In the genomic region with DNA sequence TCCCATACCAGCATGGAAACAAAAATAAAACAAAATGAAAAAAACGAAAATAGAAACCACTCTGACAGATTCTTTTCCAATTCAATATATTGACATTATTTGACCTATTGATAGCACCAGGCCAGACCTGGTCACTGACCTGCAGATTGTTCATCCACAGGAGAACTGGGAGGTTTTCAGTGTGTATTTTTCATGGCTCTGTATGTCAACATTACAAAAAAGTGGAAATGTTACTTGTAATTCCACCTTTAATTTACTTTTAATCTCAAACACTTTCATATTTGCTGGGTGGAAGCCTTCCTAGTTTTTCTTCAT, we compare ENCODE assay signal across 13 cellular contexts. TPM values are rescaled to one million over a fixed set of nuclear protein-coding genes. Genes with fewer than 3 reads are reported as not detected.
DNase-seq lines count a peak whose midpoint lies in the region; ATAC-seq, FAIRE-seq and TF ChIP-seq lines count a peak whose summit lies in the region.
"Had no signal": no experiment of that assay in that cellular context is flagged by ENCODE, and none has a peak within 500 bp of the region (broad histone marks: within the 10 kb centered on the region; RNA-seq: fewer than 3 reads in every experiment).

No MANE protein-coding gene starts in this region.

- peak overlapping the region; percentile 50 for H3K4me3 Mint-ChIP-seq in activated naive CD4-positive, alpha-beta T cell treated with anti-CD3 and anti-CD28 coated beads, Interleukin-2, amount 10 ng/mL, durations not matched to agents 7 days and 5 days

- H3K36me3 ChIP-seq in duodenal mucosa (ENCODE audit: control insufficient read depth in 1 of 2, insufficient read depth in 2 of 2, low read length in 2 of 2), result peaks cover 3 to 9% of the 10 kb centered on the region in 2 donors
- no peaks in the 10 kb centered on the region for H3K36me3 ChIP-seq in transverse colon
- H3K36me3 ChIP-seq in mucosa of descending colon (ENCODE audit: low read depth), result no peaks in the 10 kb centered on the region
- H3K36me3 ChIP-seq: gastrocnemius medialis, pancreas had no signal

- no peak for TF ChIP-seq POLR2A in transverse colon (IDR thresholded peaks at IDR 0.05)

- FAIRE-seq in HTR-8/SVneo (lab: Jason Lieb, UNC), result no peak
- FAIRE-seq: pancreas had no signal

- H3K27ac ChIP-seq in duodenal mucosa (ENCODE audit: low read depth, low read length) (peak overlapping the region; percentile 28), transverse colon (peak overlapping the region; percentile 86 to 92 (median 88))
- H3K27ac ChIP-seq: gastrocnemius medialis had no signal

- CTCF ChIA-PET in activated naive CD4-positive, alpha-beta T cell treated with anti-CD3 and anti-CD28 coated beads, Interleukin-2, amount 10 ng/mL, durations not matched to agents 7 days and 5 days (lab: Charles Lee), result interaction anchor here (0.8 to 1.2 kb wide), 7 partner anchors 8 to 133 kb away, joined by 3 to 6 read pairs (median 4); no protein-coding TSS in a partner anchor

- no peaks in the 10 kb centered on the region for H3K36me3 Mint-ChIP-seq in activated naive CD4-positive, alpha-beta T cell treated with anti-CD3 and anti-CD28 coated beads, Interleukin-2, amount 10 ng/mL, durations not matched to agents 7 days and 5 days

- no peak for DNase-seq in activated naive CD4-positive, alpha-beta T cell treated with anti-CD3 and anti-CD28 coated beads, Interleukin-2, amount 10 ng/mL, durations not matched to agents 7 days and 5 days
- no peak for DNase-seq in activated naive CD4-positive, alpha-beta T cell treated with anti-CD3 and anti-CD28 coated beads, Interleukin-2, amount 50 U/mL, for 16 hours
- no peak for DNase-seq in transverse colon
- DNase-seq in mucosa of descending colon, result no peak
- no peak for DNase-seq in HTR-8/SVneo (ENCODE audit: insufficient read length, low spot score)
- DNase-seq: AML-193, anterior cingulate cortex, SK-N-SH had no signal

- TF ChIP-seq EP300 in transverse colon (IDR thresholded peaks at IDR 0.05; ENCODE audit: low read depth), result no peak

- ATAC-seq in HG03520 (IDR thresholded peaks at IDR 0.05; ENCODE audit: unreplicated experiment) (peak; percentile 12), mucosa of descending colon (no peak), HG03521 (IDR thresholded peaks at IDR 0.05; ENCODE audit: unreplicated experiment) (no peak)

- no peaks in the 10 kb centered on the region for H3K27me3 Mint-ChIP-seq in activated naive CD4-positive, alpha-beta T cell treated with anti-CD3 and anti-CD28 coated beads, Interleukin-2, amount 10 ng/mL, durations not matched to agents 7 days and 5 days

- in situ Hi-C loops in transverse colon (cut with MboI; ENCODE audit: low pct_ligation_motif_present in 1 of 4, low pct_unique_long_range_greater_than_20kb in 1 of 4, low sequenced_read_pairs in 3 of 4), result no loop called here

- 7% methylated on average over 1 of the region's 1 CpG for WGBS in transverse colon (ENCODE audit: low coverage in 1 of 2), 2 donors

- H3K4me1 Mint-ChIP-seq in activated naive CD4-positive, alpha-beta T cell treated with anti-CD3 and anti-CD28 coated beads, Interleukin-2, amount 10 ng/mL, durations not matched to agents 7 days and 5 days, result peaks cover 58% of the 10 kb centered on the region

- peak overlapping the region; percentile 59 to 77 for H3K4me3 ChIP-seq in duodenal mucosa (ENCODE audit: low read depth in 1 of 2, low read length in 2 of 2)
- H3K4me3 ChIP-seq in transverse colon, result no peak overlapping the region
- H3K4me3 ChIP-seq in mucosa of descending colon, result no peak overlapping the region
- H3K4me3 ChIP-seq: gastrocnemius medialis had no signal

- peak overlapping the region; percentile 38 to 44 for H3K9ac ChIP-seq in duodenal mucosa (ENCODE audit: low read depth in 1 of 2, low read length in 2 of 2)
- H3K9ac ChIP-seq: SK-N-SH had no signal

- intact Hi-C loops in transverse colon (cut with DNase I; ENCODE audit: low total_unique reads) (no loop called here), mucosa of descending colon (cut with DNase I, micrococcal nuclease) (no loop called here)

- peak overlapping the region; percentile 92 for H3K27ac Mint-ChIP-seq in activated naive CD4-positive, alpha-beta T cell treated with anti-CD3 and anti-CD28 coated beads, Interleukin-2, amount 10 ng/mL, durations not matched to agents 7 days and 5 days

- no peaks in the 10 kb centered on the region for H3K9me3 Mint-ChIP-seq in activated naive CD4-positive, alpha-beta T cell treated with anti-CD3 and anti-CD28 coated beads, Interleukin-2, amount 10 ng/mL, durations not matched to agents 7 days and 5 days

- TF ChIP-seq CTCF in transverse colon (IDR thresholded peaks at IDR 0.05) (no peak), mucosa of descending colon (IDR thresholded peaks at IDR 0.05) (no peak)

- H3K4me1 ChIP-seq in duodenal mucosa (ENCODE audit: control insufficient read depth in 1 of 2, insufficient read depth in 2 of 2, low read length in 2 of 2), result peaks cover 34 to 46% of the 10 kb centered on the region in 2 donors
- peaks cover 16 to 42% (median 25%) of the 10 kb centered on the region in 4 donors for H3K4me1 ChIP-seq in transverse colon
- H3K4me1 ChIP-seq in mucosa of descending colon (ENCODE audit: low read depth), result peaks cover 18% of the 10 kb centered on the region
- H3K4me1 ChIP-seq: gastrocnemius medialis, pancreas had no signal

- H3K9me3 ChIP-seq in duodenal mucosa (ENCODE audit: control insufficient read depth in 1 of 2, low read length in 2 of 2) (no peaks in the 10 kb centered on the region), transverse colon (no peaks in the 10 kb centered on the region), mucosa of descending colon (no peaks in the 10 kb centered on the region)
- H3K9me3 ChIP-seq: gastrocnemius medialis, pancreas, SK-N-SH had no signal

- no peaks in the 10 kb centered on the region for H3K27me3 ChIP-seq in duodenal mucosa (ENCODE audit: control insufficient read depth in 1 of 2, insufficient read depth in 2 of 2, low read length in 2 of 2)
- H3K27me3 ChIP-seq in transverse colon, result no peaks in the 10 kb centered on the region
- H3K27me3 ChIP-seq: gastrocnemius medialis, pancreas had no signal

RNA-seq across cellular contexts. Expression of a gene that starts 2.9 kb away (rescaled TPM):
- total RNA-seq in transverse colon (10 to 100 TPM in 3 of 4 donors, not detected in 1; 26.8 to 39.6 (median 28.0) TPM), mucosa of descending colon (10 to 100 TPM; 20.2 to 31.2 (median 23.9) TPM)

RNA-seq across cellular contexts. Expression of a gene that starts 43.0 kb away (rescaled TPM):
- total RNA-seq in transverse colon (10 to 100 TPM; 15.3 to 34.0 (median 26.7) TPM), mucosa of descending colon (10 to 100 TPM; 23.7 to 33.5 (median 27.5) TPM)

RNA-seq across cellular contexts. Expression of a gene that starts 55.3 kb away (rescaled TPM):
- total RNA-seq in transverse colon (10 to 100 TPM; 27.3 to 69.9 (median 54.0) TPM), mucosa of descending colon (100 to 1,000 TPM in 1 of 3 donors, 10 to 100 TPM in 2; 63.9 to 102 (median 81.3) TPM)

Comparison
In these comparisons a context has a peak if more than half of its experiments do, and no peak if none do; other contexts are left out.
1. H3K4me3 ChIP-seq: peak in duodenal mucosa (2 of 2); none in transverse colon (0 of 4) and mucosa of descending colon (single experiment).